In genomic region chr22:37457093-37457893, GRCh38 we compare ENCODE assay signal across 8 cellular contexts. TPM values are rescaled to one million over a fixed set of nuclear protein-coding genes. Genes with fewer than 3 reads are reported as not detected.
A peak's percentile ranks its signal among the peaks of the same experiment; 100 is the strongest.
DNase-seq lines count a peak whose midpoint lies in the region; ATAC-seq and TF ChIP-seq lines count a peak whose summit lies in the region.

No MANE protein-coding gene starts in this region.

- peak; percentile 64 to 86 (median 75) for DNase-seq in CD8-positive, alpha-beta memory T cell
- peak; percentile 85 for DNase-seq in PC-3
- peak; percentile 92 to 93 for DNase-seq in activated T-cell treated with anti-CD3 and anti-CD28 coated beads, Interleukin-2, amount 50 U/mL, for 48 hours
- peak; percentile 23 for DNase-seq in fibroblast of the conjunctiva (ENCODE audit: low read depth)
- peak; percentile 83 for DNase-seq in omental fat pad (ENCODE audit: low spot score)
- DNase-seq in thyroid gland, result peak; percentile 49 to 60

- 45 to 46% methylated on average over 4 of the region's 4 CpGs for WGBS in thyroid gland, 2 donors

- TF ChIP-seq CTCF in PC-3 (conservative IDR thresholded peaks at IDR 0.05; ENCODE audit: low read depth, low read length), result peak; percentile 95
- peak in 2 of 3 donors; percentile 61 to 92 for TF ChIP-seq CTCF in omental fat pad (IDR thresholded peaks at IDR 0.05)
- peak in 5 of 6 experiments; percentile 41 to 69 (median 53) for TF ChIP-seq CTCF in thyroid gland (IDR thresholded peaks at IDR 0.05)

- H4K20me1 ChIP-seq in PC-3 (ENCODE audit: low read length), result no peaks in the 10 kb centered on the region

- H3K9me3 Mint-ChIP-seq in CD8-positive, alpha-beta memory T cell, result no peaks in the 10 kb centered on the region

- no peaks in the 10 kb centered on the region for H3K79me2 ChIP-seq in PC-3 (ENCODE audit: low read length)

- no peak overlapping the region for H2AFZ ChIP-seq in PC-3 (ENCODE audit: low read length)

- no peak overlapping the region for H3K27ac Mint-ChIP-seq in CD8-positive, alpha-beta memory T cell

- POLR2A ChIA-PET in CD8-positive, alpha-beta memory T cell (lab: Charles Lee), result interaction anchor here (0.9 kb wide), 1 partner anchor 110 kb away, joined by 3 read pairs; no protein-coding TSS in a partner anchor
- POLR2A ChIA-PET in PC-3 (lab: Charles Lee; ENCODE audit: unreplicated experiment), result no interaction called here

- no peaks in the 10 kb centered on the region for H3K9me2 ChIP-seq in PC-3 (replicated peaks; ENCODE audit: low read length)

- no peaks in the 10 kb centered on the region for H3K4me1 ChIP-seq in CD8-positive, alpha-beta memory T cell (ENCODE audit: insufficient read depth, low read length)
- H3K4me1 ChIP-seq in PC-3 (ENCODE audit: insufficient read depth, low read length), result peaks cover 25% of the 10 kb centered on the region
- peaks cover 5 to 8% of the 10 kb centered on the region in 2 donors for H3K4me1 ChIP-seq in thyroid gland

- H3K36me3 ChIP-seq in CD8-positive, alpha-beta memory T cell (ENCODE audit: insufficient read depth, low read length), result peaks cover 6% of the 10 kb centered on the region
- H3K36me3 ChIP-seq in PC-3 (ENCODE audit: low read depth, low read length), result no peaks in the 10 kb centered on the region; the same call in 1 of the 2 replicates
- no peaks in the 10 kb centered on the region for H3K36me3 ChIP-seq in thyroid gland

- no peaks in the 10 kb centered on the region for H3K27me3 ChIP-seq in CD8-positive, alpha-beta memory T cell (ENCODE audit: insufficient read depth, low read length, poor library complexity, severe bottlenecking)
- no peaks in the 10 kb centered on the region for H3K27me3 ChIP-seq in PC-3 (ENCODE audit: low read length)
- no peaks in the 10 kb centered on the region for H3K27me3 ChIP-seq in thyroid gland

- no TSS peak for BruUV-seq in PC-3 (replicated peaks; lab: Mats Ljungman, UMichigan)

- CTCF ChIA-PET in CD8-positive, alpha-beta memory T cell (lab: Charles Lee), result interaction anchor here (0.7 to 4.6 kb wide), 15 partner anchors 15 to 378 kb away, joined by 3 to 21 read pairs (median 4); no protein-coding TSS in a partner anchor
- CTCF ChIA-PET in PC-3 (lab: Charles Lee), result no interaction called here

- H3K4me3 Mint-ChIP-seq in CD8-positive, alpha-beta memory T cell, result no peak overlapping the region

- no peaks in the 10 kb centered on the region for H3K27me3 Mint-ChIP-seq in CD8-positive, alpha-beta memory T cell

- intact Hi-C loops in PC-3 (cut with micrococcal nuclease), result loop anchor here (1.0 kb wide), 2 partner anchors 141 to 190 kb away; no protein-coding TSS in a partner anchor
- intact Hi-C loops in thyroid gland (cut with DNase I), result loop anchor here (5.0 kb wide), 1 partner anchor 140 kb away; no protein-coding TSS in a partner anchor

- no peaks in the 10 kb centered on the region for H3K9me3 ChIP-seq in CD8-positive, alpha-beta memory T cell (ENCODE audit: low read length)
- H3K9me3 ChIP-seq in PC-3 (ENCODE audit: low read length) (no peaks in the 10 kb centered on the region), thyroid gland (no peaks in the 10 kb centered on the region)

- ATAC-seq in HG02763 (IDR thresholded peaks at IDR 0.05; ENCODE audit: unreplicated experiment), result peak; percentile 50
- ATAC-seq in PC-3, result peak; percentile 78
- peak; percentile 67 for ATAC-seq in omental fat pad (ENCODE audit: low FRiP score)
- no peak for ATAC-seq in HG02938 (IDR thresholded peaks at IDR 0.05; ENCODE audit: unreplicated experiment)

- no peak overlapping the region for H3K27ac ChIP-seq in CD8-positive, alpha-beta memory T cell (ENCODE audit: low read depth, low read length)
- H3K27ac ChIP-seq in PC-3 (ENCODE audit: low read length) (0 out of 2 replicates have a peak overlapping the region, but pooled peaks have one; percentile 93), thyroid gland (no peak overlapping the region)

- H3K9ac ChIP-seq in PC-3 (ENCODE audit: low read length), result no peak overlapping the region

- peaks cover 0 to 10% (median 4%) of the 10 kb centered on the region in 3 donors for H3K4me1 Mint-ChIP-seq in CD8-positive, alpha-beta memory T cell

- H3K36me3 Mint-ChIP-seq in CD8-positive, alpha-beta memory T cell, result peaks cover 4 to 36% (median 17%) of the 10 kb centered on the region in 3 donors

- H3K4me2 ChIP-seq in PC-3 (ENCODE audit: low read length), result no peak overlapping the region

- no peaks in the 10 kb centered on the region for H3F3A ChIP-seq in PC-3 (ENCODE audit: low read length, unreplicated experiment)

- H3K4me3 ChIP-seq in CD8-positive, alpha-beta memory T cell (ENCODE audit: low read length), result no peak overlapping the region
- H3K4me3 ChIP-seq in PC-3 (ENCODE audit: low read length) (no peak overlapping the region), thyroid gland (replicated peaks in 1 of 3) (no peak overlapping the region)

- TF ChIP-seq POLR2A in thyroid gland (IDR thresholded peaks at IDR 0.05), result no peak

RNA-seq across cellular contexts. Expression of gene MFNG, which starts 28.9 kb away (rescaled TPM):
- 100 to 1,000 TPM; 162 to 171 TPM for total RNA-seq in CD8-positive, alpha-beta memory T cell
- 323 TPM for polyA plus RNA-seq in CD8-positive, alpha-beta memory T cell
- total RNA-seq in PC-3 (2014; rRNA removed) (1.7 and 2.4 TPM in 2 replicates), omental fat pad (10 to 100 TPM; 16.0 to 64.2 (median 35.7) TPM), thyroid gland (10 to 100 TPM; 15.2 to 30.6 (median 19.2) TPM)

RNA-seq across cellular contexts. Expression of gene ELFN2, which starts 30.0 kb away (rescaled TPM):
- under 1 TPM; 0.09 to 0.20 TPM for total RNA-seq in CD8-positive, alpha-beta memory T cell
- polyA plus RNA-seq in CD8-positive, alpha-beta memory T cell, result 0.02 TPM
- total RNA-seq in PC-3 (2014; rRNA removed) (10.0 and 14.5 TPM in 2 replicates), omental fat pad (under 1 TPM in 1 of 4 donors, not detected in 3; 0.32 TPM), thyroid gland (under 1 TPM in 1 of 4 donors, not detected in 3; 0.05 TPM)

Comparison
In these comparisons a context has a peak if more than half of its experiments do, and no peak if none do; other contexts are left out.
1. DNase-seq: peak in every context shown above with its lines; median percentile 92 in activated T-cell treated with anti-CD3 and anti-CD28 coated beads, Interleukin-2, amount 50 U/mL, for 48 hours; 85 in PC-3; 83 in omental fat pad; 75 in CD8-positive, alpha-beta memory T cell; 54 in thyroid gland; 23 in fibroblast of the conjunctiva.